28 cellular contexts compared by ENCODE assay signal in the genomic region with DNA sequence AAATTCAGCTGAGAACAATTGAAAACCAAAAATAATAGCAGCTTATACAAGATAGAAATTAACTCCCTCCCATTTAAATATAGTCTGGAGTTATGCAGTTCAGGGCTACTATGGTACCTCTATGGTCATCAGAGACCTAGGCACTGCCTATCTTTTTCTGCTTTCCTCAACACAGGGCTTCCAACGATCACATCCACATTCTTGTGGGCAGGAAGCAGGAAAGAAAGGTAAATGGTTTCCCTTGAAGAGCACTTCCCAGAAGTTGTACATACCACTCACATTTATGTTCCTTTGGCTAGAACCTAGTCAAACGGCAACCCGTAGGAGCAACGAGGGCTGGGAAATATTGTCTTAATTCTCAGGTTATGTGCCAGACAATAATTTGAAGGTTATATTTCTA.
"Had no signal": no experiment of that assay in that cellular context is flagged by ENCODE, and none has a peak within 500 bp of the region (broad histone marks: within the 10 kb centered on the region; RNA-seq: fewer than 3 reads in every experiment).

No MANE protein-coding gene starts in this region.

- ATAC-seq: naive thymus-derived CD8-positive, alpha-beta T cell; natural killer cell treated with Interleukin-12 subunit alpha and Interleukin-12 subunit beta and Interleukin-15 and Interleukin-18, amount 100 ng/mL, for 72 hours; psoas muscle; right cardiac atrium; right lobe of liver; stimulated activated effector memory CD8-positive, alpha-beta T cell treated with anti-CD3 and anti-CD28 coated beads, Interleukin-12 subunit alpha, Interleukin-12 subunit beta, amount 100 ng/mL, for 72 hours; stimulated activated naive B cell treated with anti-CD40 and anti-IgM and Interleukin-4, amounts not matched to agents 10 μg/mL and 1 μg/mL and 100 μg/mL, for 72 hours had no signal

- H3K4me3 Mint-ChIP-seq: naive thymus-derived CD8-positive, alpha-beta T cell; natural killer cell treated with Interleukin-12 subunit alpha and Interleukin-12 subunit beta and Interleukin-15 and Interleukin-18, amount 100 ng/mL, for 72 hours; neural progenitor cell; stimulated activated effector memory CD8-positive, alpha-beta T cell treated with anti-CD3 and anti-CD28 coated beads, Interleukin-12 subunit alpha, Interleukin-12 subunit beta, amount 100 ng/mL, for 72 hours; stimulated activated naive B cell treated with anti-CD40 and anti-IgM and Interleukin-4, amounts not matched to agents 10 μg/mL and 1 μg/mL and 100 μg/mL, for 72 hours; stimulated activated naive CD8-positive, alpha-beta T cell treated with anti-CD3 and anti-CD28 coated beads, Interleukin-15, Interleukin-2, amounts not matched to agents 100 ng/mL and 50 ng/mL, for 24 hours had no signal

- FAIRE-seq: small intestine had no signal

- H3K27me3 Mint-ChIP-seq: progenitor cell of endocrine pancreas; stimulated activated naive B cell treated with anti-CD40 and anti-IgM and Interleukin-4, amounts not matched to agents 10 μg/mL and 1 μg/mL and 100 μg/mL, for 72 hours had no signal

- H3K36me3 Mint-ChIP-seq: natural killer cell treated with Interleukin-12 subunit alpha and Interleukin-12 subunit beta and Interleukin-15 and Interleukin-18, amount 100 ng/mL, for 72 hours; neural progenitor cell; stimulated activated effector memory CD8-positive, alpha-beta T cell treated with anti-CD3 and anti-CD28 coated beads, Interleukin-12 subunit alpha, Interleukin-12 subunit beta, amount 100 ng/mL, for 72 hours; stimulated activated naive B cell treated with anti-CD40 and anti-IgM and Interleukin-4, amounts not matched to agents 10 μg/mL and 1 μg/mL and 100 μg/mL, for 72 hours had no signal

- H3K9me3 Mint-ChIP-seq: neural progenitor cell; stimulated activated effector memory CD8-positive, alpha-beta T cell treated with anti-CD3 and anti-CD28 coated beads, Interleukin-12 subunit alpha, Interleukin-12 subunit beta, amount 100 ng/mL, for 72 hours; stimulated activated naive B cell treated with anti-CD40 and anti-IgM and Interleukin-4, amounts not matched to agents 10 μg/mL and 1 μg/mL and 100 μg/mL, for 72 hours; stimulated activated naive CD8-positive, alpha-beta T cell treated with anti-CD3 and anti-CD28 coated beads, Interleukin-15, Interleukin-2, amounts not matched to agents 100 ng/mL and 50 ng/mL, for 24 hours had no signal

- H3K27ac ChIP-seq: neural progenitor cell, ovary, parathyroid adenoma, psoas muscle, right lobe of liver, sigmoid colon, stomach, thoracic aorta, thyroid gland, tibial nerve, uterus had no signal

- H3K27ac Mint-ChIP-seq: naive thymus-derived CD8-positive, alpha-beta T cell; natural killer cell treated with Interleukin-12 subunit alpha and Interleukin-12 subunit beta and Interleukin-15 and Interleukin-18, amount 100 ng/mL, for 72 hours; neural progenitor cell; progenitor cell of endocrine pancreas; stimulated activated effector memory CD8-positive, alpha-beta T cell treated with anti-CD3 and anti-CD28 coated beads, Interleukin-12 subunit alpha, Interleukin-12 subunit beta, amount 100 ng/mL, for 72 hours; stimulated activated naive B cell treated with anti-CD40 and anti-IgM and Interleukin-4, amounts not matched to agents 10 μg/mL and 1 μg/mL and 100 μg/mL, for 72 hours; stimulated activated naive CD8-positive, alpha-beta T cell treated with anti-CD3 and anti-CD28 coated beads, Interleukin-15, Interleukin-2, amounts not matched to agents 100 ng/mL and 50 ng/mL, for 24 hours had no signal

- H3K36me3 ChIP-seq: neural progenitor cell, ovary, right lobe of liver, sigmoid colon, stomach, thoracic aorta, thyroid gland, tibial nerve, upper lobe of left lung, uterus had no signal

- H3K27me3 ChIP-seq: neural progenitor cell, ovary, right lobe of liver, sigmoid colon, stomach, thyroid gland, tibial nerve, upper lobe of left lung, uterus had no signal

- H3K79me2 ChIP-seq: parathyroid adenoma had no signal

- H3K9ac ChIP-seq: neural progenitor cell, parathyroid adenoma had no signal

- DNase-seq: naive thymus-derived CD8-positive, alpha-beta T cell; occipital lobe; ovary; posterior cingulate gyrus; psoas muscle; right cardiac atrium; right lobe of liver; sigmoid colon; small intestine; stimulated activated CD4-positive, alpha-beta T cell treated with anti-CD3 and anti-CD28 coated beads, Interleukin-15, amount 100 ng/mL, for 24 hours; stimulated activated CD4-positive, alpha-beta T cell treated with anti-CD3 and anti-CD28 coated beads, Interleukin-2, amount 100 ng/mL, for 24 hours; stimulated activated CD4-positive, alpha-beta T cell treated with anti-CD3 and anti-CD28 coated beads, Interleukin-2, amount 100 ng/mL, for 48 hours; stimulated activated CD4-positive, alpha-beta T cell treated with anti-CD3 and anti-CD28 coated beads, Interleukin-4, amount 100 ng/mL, for 24 hours; stimulated activated naive B cell treated with anti-CD40 and anti-IgM and Interleukin-4, amounts not matched to agents 10 μg/mL and 1 μg/mL and 100 μg/mL, for 72 hours; stimulated activated naive CD4-positive, alpha-beta T cell treated with Interleukin-2 at 50 U/mL for 16 hours; stomach; thyroid gland; trophoblast cell; upper lobe of left lung; uterus had no signal

- H3K9me3 ChIP-seq: ovary, psoas muscle, right lobe of liver, sigmoid colon, stomach, thoracic aorta, thyroid gland, tibial nerve, upper lobe of left lung, uterus had no signal

- H3K4me2 ChIP-seq: neural progenitor cell had no signal

- H3K4me1 ChIP-seq: parathyroid adenoma, psoas muscle, right lobe of liver, sigmoid colon, stomach, uterus had no signal

- H3K4me1 Mint-ChIP-seq: naive thymus-derived CD8-positive, alpha-beta T cell; stimulated activated effector memory CD8-positive, alpha-beta T cell treated with anti-CD3 and anti-CD28 coated beads, Interleukin-12 subunit alpha, Interleukin-12 subunit beta, amount 100 ng/mL, for 72 hours; stimulated activated naive B cell treated with anti-CD40 and anti-IgM and Interleukin-4, amounts not matched to agents 10 μg/mL and 1 μg/mL and 100 μg/mL, for 72 hours had no signal

- H3K4me3 ChIP-seq: neural progenitor cell, ovary, psoas muscle, right lobe of liver, sigmoid colon, stomach, thoracic aorta, thyroid gland, tibial nerve, upper lobe of left lung, uterus had no signal

- H2AFZ ChIP-seq: neural progenitor cell, parathyroid adenoma had no signal
